In genomic region chr7:116499168-116500070, GRCh38 we compare ENCODE assay signal across 8 cellular contexts. TPM values are rescaled to one million over a fixed set of nuclear protein-coding genes. Genes with fewer than 3 reads are reported as not detected.
A peak's percentile ranks its signal among the peaks of the same experiment; 100 is the strongest.
DNase-seq lines count a peak whose midpoint lies in the region; ATAC-seq, FAIRE-seq and TF ChIP-seq lines count a peak whose summit lies in the region.

Gene CAV2, plus strand, starts transcription at chr7:116499738. Its CDS starts 44 bp downstream, at chr7:116499782.

- no peaks in the 10 kb centered on the region for H3K9me3 ChIP-seq in keratinocyte (ENCODE audit: control insufficient read depth, low read depth, low read length)
- H3K9me3 ChIP-seq in small intestine (ENCODE audit: control insufficient read depth, low read depth), result no peaks in the 10 kb centered on the region

- peak within 1 kb of the TSS; percentile 70 for H2AFZ ChIP-seq in keratinocyte (ENCODE audit: control insufficient read depth, low read length)

- H3K27me3 ChIP-seq in keratinocyte (ENCODE audit: control insufficient read depth, extremely low read depth, insufficient read depth, low read length) (no peaks in the 10 kb centered on the region), small intestine (ENCODE audit: control insufficient read depth in 2 of 2, insufficient read depth in 2 of 2, low read length in 2 of 2) (no peaks in the 10 kb centered on the region)

- POLR2A ChIA-PET in HEK293T (lab: Yijun Ruan, JAX) (interaction anchor here (0.8 kb wide), 1 partner anchor 83 kb away, joined by 3 read pairs; no protein-coding TSS in a partner anchor), RWPE1 (lab: Yijun Ruan, JAX; ENCODE audit: low non-redundant PET) (interaction anchor here (0.6 to 1.1 kb wide), 3 partner anchors 27 to 121 kb away, joined by 3 to 4 read pairs (median 4); no protein-coding TSS in a partner anchor)

- H3K79me2 ChIP-seq in keratinocyte (ENCODE audit: control insufficient read depth, insufficient read depth, low read length), result peaks cover 46% of the 10 kb centered on the region

- peak; percentile 61 for FAIRE-seq in keratinocyte (lab: Jason Lieb, UNC)
- FAIRE-seq in small intestine (lab: Jason Lieb, UNC), result no peak

- H3K27ac ChIP-seq in RWPE1 (peak within 1 kb of the TSS; percentile 98), keratinocyte (ENCODE audit: control insufficient read depth, insufficient read depth, low read length) (peak within 1 kb of the TSS; percentile 97), small intestine (ENCODE audit: low read depth in 1 of 2, low read length in 1 of 2) (peak within 1 kb of the TSS; percentile 68 to 86)

- H3K36me3 ChIP-seq in keratinocyte (ENCODE audit: control insufficient read depth in 2 of 2, extremely low read depth in 1 of 2, insufficient read depth in 2 of 2, low read length in 2 of 2), result peaks cover 0 to 20% of the 10 kb centered on the region in 2 experiments
- H3K36me3 ChIP-seq in small intestine (ENCODE audit: control insufficient read depth in 2 of 2, insufficient read depth in 2 of 2, low read length in 2 of 2), result no peaks in the 10 kb centered on the region

- TF ChIP-seq CTCF in RWPE1 (conservative IDR thresholded peaks at IDR 0.05; ENCODE audit: low read depth) (no peak), keratinocyte (optimal IDR thresholded peaks at IDR 0.05 in 1 of 3, IDR thresholded peaks at IDR 0.05 in 1 of 3, conservative IDR thresholded peaks at IDR 0.05 in 1 of 3; ENCODE audit: extremely low read depth in 1 of 3, insufficient read depth in 2 of 3, low read length in 3 of 3) (no peak)

- no peaks in the 10 kb centered on the region for H4K20me1 ChIP-seq in keratinocyte (ENCODE audit: control insufficient read depth, extremely low read depth, insufficient read depth, low read length)

- dilution Hi-C loops in keratinocyte (cut with MboI; ENCODE audit: extremely low pct_ligation_motif_present, low sequenced_read_pairs), result loop anchor here (25.0 kb wide), 1 partner anchor 237 kb away; no protein-coding TSS in a partner anchor

- H3K9me1 ChIP-seq in keratinocyte (ENCODE audit: control insufficient read depth, extremely low read depth, insufficient read depth, low read length), result no peaks in the 10 kb centered on the region

- H3K4me2 ChIP-seq in keratinocyte (ENCODE audit: control insufficient read depth, extremely low read depth, insufficient read depth, low read depth, low read length), result peak within 1 kb of the TSS; percentile 99

- CTCF ChIA-PET in HEK293T (lab: Yijun Ruan, JAX), result interaction anchor here (0.9 kb wide), 1 partner anchor 27 kb away, joined by 3 read pairs; no protein-coding TSS in a partner anchor
- CTCF ChIA-PET in RWPE1 (lab: Yijun Ruan, JAX), result interaction anchor here (2.8 kb wide), 1 partner anchor 27 kb away, joined by 12 read pairs; no protein-coding TSS in a partner anchor

- DNase-seq in GM04504 (ENCODE audit: low read depth), result peak; percentile 56
- DNase-seq in HEK293T (ENCODE audit: extremely low spot score), result peak; percentile 63
- peak; percentile 74 for DNase-seq in RWPE1 (ENCODE audit: low spot score)
- no peak for DNase-seq in cerebellum (ENCODE audit: low spot score)
- peak; percentile 77 for DNase-seq in keratinocyte (ENCODE audit: low read depth, low spot score)
- peak; percentile 43 for DNase-seq in small intestine

- WGBS in small intestine, 3 donors, result 3 to 4% (median 3%) methylated on average over 58 to 85 of the region's 85 CpGs

- ATAC-seq in GM18517 (IDR thresholded peaks at IDR 0.05; ENCODE audit: unreplicated experiment) (no peak), HG02981 (IDR thresholded peaks at IDR 0.05; ENCODE audit: unreplicated experiment) (no peak)

- H3K4me3 ChIP-seq in keratinocyte (ENCODE audit: control insufficient read depth in 2 of 3, extremely low read depth in 1 of 3, insufficient read depth in 2 of 3, low read depth in 1 of 3, low read length in 3 of 3) (peak within 1 kb of the TSS; percentile 85 to 99 (median 97)), small intestine (ENCODE audit: low read depth in 1 of 2, low read length in 2 of 2) (peak within 1 kb of the TSS; percentile 39 to 72)

- peaks cover 30% of the 10 kb centered on the region for H3K4me1 ChIP-seq in keratinocyte (ENCODE audit: control insufficient read depth, extremely low read depth, insufficient read depth, low read length)
- peaks cover 3 to 4% of the 10 kb centered on the region in 2 donors for H3K4me1 ChIP-seq in small intestine (ENCODE audit: control insufficient read depth in 2 of 2, insufficient read depth in 1 of 2, low read depth in 1 of 2, low read length in 1 of 2)

- peak within 1 kb of the TSS; percentile 99 for H3K9ac ChIP-seq in keratinocyte (ENCODE audit: control insufficient read depth, extremely low read depth, insufficient read depth, low read length)

TF ChIP-seq in HEK293T, 16 proteins besides CTCF, POLR2A, EP300 and RAD21:
- peak; percentile 78 for TF ChIP-seq L3MBTL2 (conservative IDR thresholded peaks at IDR 0.05)
- no peak for TF ChIP-seq CTBP1 (IDR thresholded peaks at IDR 0.05; ENCODE audit: borderline replicate concordance)

RNA-seq across cellular contexts. Expression of gene CAV2, which starts in this region (rescaled TPM):
- 11.5 TPM for total RNA-seq in cerebellum
- polyA plus RNA-seq in keratinocyte (467 to 631 TPM (median 530 TPM) in 3 replicates), small intestine (10 to 100 TPM in 1 of 3 donors, 1 to 10 TPM in 2; 7.2 to 17.2 (median 7.3) TPM)
- polyA plus RNA-seq in keratinocyte (2011; ENCODE audit: low read depth), result 140 TPM
- 511 and 813 TPM in 2 replicates for polyA plus RNA-seq in keratinocyte (2011; cell fraction: cytosol; rRNA removed)
- polyA plus RNA-seq in keratinocyte (2011; cell fraction: nucleus; rRNA removed), result 329 and 358 TPM in 2 replicates
- 170 and 280 TPM in 2 replicates for polyA plus RNA-seq in keratinocyte (2012; ENCODE audit: low replicate concordance)
- 373 to 543 TPM (median 498 TPM) in 3 replicates for polyA minus RNA-seq in keratinocyte
- polyA minus RNA-seq in keratinocyte (2011; cell fraction: cytosol; rRNA and poly(A)+ RNA removed), result 618 TPM
- 114 and 202 TPM in 2 replicates for polyA minus RNA-seq in keratinocyte (2011; cell fraction: nucleus; rRNA and poly(A)+ RNA removed)

Comparison
In these comparisons a context has a peak if more than half of its experiments do, and no peak if none do; other contexts are left out.
1. RNA of gene CAV2 (polyA plus RNA-seq): 140 to 813 TPM in keratinocyte; 7.2 to 17.2 TPM in small intestine; every median in the first group is over 4 times any median in the second.
2. Peak in every context shown above with its lines, with median percentiles within 50 percentile points of each other: H3K27ac ChIP-seq.